ENCODE assay signal across 8 cellular contexts in the genomic region with DNA sequence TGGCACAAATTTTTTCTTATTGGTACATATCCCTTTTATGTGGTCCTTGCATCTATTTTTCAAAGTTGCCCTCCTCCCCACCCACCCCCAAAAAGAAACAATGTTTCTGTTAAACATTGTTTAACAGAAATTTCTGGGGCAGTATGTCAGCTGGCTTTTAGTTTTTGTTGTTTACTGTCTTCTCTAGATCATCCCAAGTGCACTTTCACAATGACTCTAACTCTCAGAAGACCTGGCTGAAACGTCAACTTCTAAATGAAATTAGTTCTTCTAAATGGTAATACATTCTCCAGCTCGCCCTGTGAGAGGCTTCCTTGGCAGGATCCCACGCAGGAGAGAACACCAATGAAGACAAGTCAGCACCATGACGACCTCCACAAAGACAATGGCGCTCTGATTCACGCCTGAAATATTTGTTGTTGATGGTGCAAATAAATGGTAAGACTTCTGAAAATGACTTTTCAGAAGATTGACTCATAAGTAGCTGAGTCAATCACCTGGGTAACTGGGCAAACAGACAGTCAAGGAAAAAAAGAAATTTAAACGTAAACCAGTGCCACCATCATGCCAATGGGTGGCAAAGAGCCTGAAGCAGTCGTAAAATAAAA.
DNase-seq lines count a peak whose midpoint lies in the region; ATAC-seq, FAIRE-seq and TF ChIP-seq lines count a peak whose summit lies in the region.

No MANE protein-coding gene starts in this region.

- H3K4me2 ChIP-seq in HCT116 (ENCODE audit: low read length) (peak overlapping the region; percentile 61), MM.1S (ENCODE audit: low read depth, low read length) (no peak overlapping the region)

- H3K9me2 ChIP-seq in HCT116 (ENCODE audit: insufficient read depth) (no peaks in the 10 kb centered on the region), MM.1S (replicated peaks; ENCODE audit: insufficient read depth, low read length) (no peaks in the 10 kb centered on the region)

- H3K27ac ChIP-seq in HCT116 (ENCODE audit: low read depth, low read length) (no peak overlapping the region), MM.1S (ENCODE audit: low read length) (no peak overlapping the region)

- no peak for TF ChIP-seq RAD21 in HCT116 (IDR thresholded peaks at IDR 0.05; ENCODE audit: low read depth)

- no peak for FAIRE-seq in GM12891 (lab: Jason Lieb, UNC)

- H3K79me2 ChIP-seq in HCT116 (ENCODE audit: insufficient read depth, low read length): no peaks in the 10 kb centered on the region
- H3K79me2 ChIP-seq in MM.1S (ENCODE audit: low read length): no peaks in the 10 kb centered on the region

- no TSS peak for BruUV-seq in HCT116 (replicated peaks; lab: Mats Ljungman, UMichigan)

- H3K9me3 ChIP-seq in HCT116 (ENCODE audit: control insufficient read depth in 1 of 2, insufficient read depth in 1 of 2, low read depth in 1 of 2, low read length in 2 of 2): no peaks in the 10 kb centered on the region
- no peaks in the 10 kb centered on the region for H3K9me3 ChIP-seq in MG63
- H3K9me3 ChIP-seq in MM.1S (replicated peaks; ENCODE audit: insufficient read depth, low read length): no peaks in the 10 kb centered on the region

- POLR2A ChIA-PET in HCT116 (lab: Charles Lee): interaction anchor here (1.2 kb wide), 1 partner anchor 17 kb away, joined by 3 read pairs; no protein-coding TSS in a partner anchor

- intact Hi-C loops in HCT116 (cut with micrococcal nuclease): no loop called here

- peak; percentile 84 for ATAC-seq in GM18499 (IDR thresholded peaks at IDR 0.05; ENCODE audit: insufficient read depth, unreplicated experiment)
- peak; percentile 72; the same call in 1 of the 2 replicates for ATAC-seq in HCT116
- ATAC-seq in GM19328 (IDR thresholded peaks at IDR 0.05; ENCODE audit: unreplicated experiment): no peak

- H3K4me3 ChIP-seq in HCT116 (replicated peaks in 1 of 2; ENCODE audit: low read depth in 1 of 2, low read length in 2 of 2) (0 out of 4 replicates have a peak overlapping the region, but pooled peaks of 1 of the 2 experiments have one; percentile 26), MG63 (no peak overlapping the region), MM.1S (ENCODE audit: low read length) (no peak overlapping the region)

- H3K36me3 ChIP-seq in HCT116 (ENCODE audit: control insufficient read depth in 1 of 2, insufficient read depth in 2 of 2, low read length in 2 of 2): no peaks in the 10 kb centered on the region
- no peaks in the 10 kb centered on the region for H3K36me3 ChIP-seq in MG63
- H3K36me3 ChIP-seq in MM.1S (replicated peaks; ENCODE audit: insufficient read depth, low read length): no peaks in the 10 kb centered on the region

- DNase-seq in HCT116 (ENCODE audit: low read depth, low spot score) (peak; percentile 78), MG63 (peak; percentile 89), kidney tubule cell (ENCODE audit: low spot score) (peak; percentile 97), GM12891 (ENCODE audit: insufficient read length, low spot score) (no peak), MM.1S (no peak), NCI-H2171 treated with DMSO at 0.1 percent for 48 hours (lab: John Stamatoyannopoulos, UW) (no peak)

- no peak for TF ChIP-seq POLR2A in HCT116 (IDR thresholded peaks at IDR 0.05; ENCODE audit: borderline replicate concordance, extremely low read depth, insufficient read depth, insufficient read length)
- no peak for TF ChIP-seq POLR2A in GM12891 (IDR thresholded peaks at IDR 0.05; ENCODE audit: low read depth, low read length)

- RAD21 ChIA-PET in HCT116 (lab: Charles Lee; ENCODE audit: low non-redundant PET in 1 of 2, low total read pairs in 2 of 2, uncharacterized antibody in 2 of 2, unreplicated experiment in 2 of 2): no interaction called here

- H2AFZ ChIP-seq in HCT116 (ENCODE audit: low read depth, low read length, poor library complexity, severe bottlenecking) (peak overlapping the region; percentile 33), MM.1S (ENCODE audit: low read length) (no peak overlapping the region)

- no peaks in the 10 kb centered on the region for H4K20me1 ChIP-seq in HCT116 (ENCODE audit: insufficient read depth)
- H4K20me1 ChIP-seq in MM.1S (ENCODE audit: insufficient read depth, low read length): no peaks in the 10 kb centered on the region

- CTCF ChIA-PET in HCT116 (lab: Charles Lee): no interaction called here

- H3K4me1 ChIP-seq in HCT116 (ENCODE audit: control insufficient read depth in 1 of 2, insufficient read depth in 2 of 2, low read length in 2 of 2) (peaks cover 0 to 13% of the 10 kb centered on the region in 2 experiments; a peak in 2 of 4 replicates), MM.1S (ENCODE audit: low read length) (no peaks in the 10 kb centered on the region)

- no peaks in the 10 kb centered on the region for H3F3A ChIP-seq in MM.1S (ENCODE audit: insufficient read depth, low read length)

- no peak for TF ChIP-seq CTCF in HCT116 (IDR thresholded peaks at IDR 0.05 in 2 of 3, conservative IDR thresholded peaks at IDR 0.05 in 1 of 3; ENCODE audit: borderline replicate concordance in 1 of 3, insufficient read depth in 1 of 3, low read depth in 2 of 3, low read length in 2 of 3)
- TF ChIP-seq CTCF in MM.1S (IDR thresholded peaks at IDR 0.05; ENCODE audit: low read length): no peak

- H3K9ac ChIP-seq in HCT116 (ENCODE audit: low read length) (no peak overlapping the region), MM.1S (ENCODE audit: low read length) (no peak overlapping the region)

- H3K27me3 ChIP-seq in HCT116 (ENCODE audit: insufficient read depth, low read length) (peaks cover 10% of the 10 kb centered on the region; the same call in 1 of the 2 replicates), MG63 (no peaks in the 10 kb centered on the region), MM.1S (replicated peaks; ENCODE audit: insufficient read depth, low read length) (no peaks in the 10 kb centered on the region)

TF ChIP-seq in HCT116, 20 proteins besides CTCF, POLR2A, EP300 and RAD21:
- no peak for TF ChIP-seq SRF (IDR thresholded peaks at IDR 0.05; ENCODE audit: low read depth)
- 0 out of 2 replicates have a peak, but pooled peaks have one; percentile 29 for TF ChIP-seq SIN3A (IDR thresholded peaks at IDR 0.05; ENCODE audit: low read depth)
- TF ChIP-seq SP1 (IDR thresholded peaks at IDR 0.05; ENCODE audit: low read depth): peak; percentile 41; the same call in 1 of the 2 replicates
- TF ChIP-seq JUND (IDR thresholded peaks at IDR 0.05): peak; percentile 82
- peak; percentile 78 for TF ChIP-seq CEBPB (IDR thresholded peaks at IDR 0.05; ENCODE audit: low read depth)
- TF ChIP-seq FOSL1 (IDR thresholded peaks at IDR 0.05; ENCODE audit: low read depth): peak; percentile 78
TF ChIP-seq in HCT116: peak in this region for 5.

TF ChIP-seq in GM12891, 5 proteins besides CTCF, POLR2A, EP300 and RAD21:
- no peak for TF ChIP-seq POLR2AphosphoS5 (IDR thresholded peaks at IDR 0.05; ENCODE audit: low read depth, low read length)
- TF ChIP-seq SPI1 (IDR thresholded peaks at IDR 0.05; ENCODE audit: low read depth, low read length): no peak
- no peak for TF ChIP-seq POU2F2 (IDR thresholded peaks at IDR 0.05; ENCODE audit: low read depth, low read length)
- TF ChIP-seq TAF1 (IDR thresholded peaks at IDR 0.05; ENCODE audit: low read depth, low read length): no peak
- no peak for TF ChIP-seq PAX5 (IDR thresholded peaks at IDR 0.05; ENCODE audit: insufficient read depth, low read length, severe bottlenecking)

Comparison
In these comparisons a context has a peak if more than half of its experiments do, and no peak if none do; other contexts are left out.
1. DNase-seq: peak in HCT116 (single experiment), MG63 (single experiment) and kidney tubule cell (single experiment); none in GM12891 (single experiment), MM.1S (single experiment) and NCI-H2171 treated with DMSO at 0.1 percent for 48 hours (single experiment).